Comparison of ENCODE assay signal across 29 cellular contexts in the genomic region with DNA sequence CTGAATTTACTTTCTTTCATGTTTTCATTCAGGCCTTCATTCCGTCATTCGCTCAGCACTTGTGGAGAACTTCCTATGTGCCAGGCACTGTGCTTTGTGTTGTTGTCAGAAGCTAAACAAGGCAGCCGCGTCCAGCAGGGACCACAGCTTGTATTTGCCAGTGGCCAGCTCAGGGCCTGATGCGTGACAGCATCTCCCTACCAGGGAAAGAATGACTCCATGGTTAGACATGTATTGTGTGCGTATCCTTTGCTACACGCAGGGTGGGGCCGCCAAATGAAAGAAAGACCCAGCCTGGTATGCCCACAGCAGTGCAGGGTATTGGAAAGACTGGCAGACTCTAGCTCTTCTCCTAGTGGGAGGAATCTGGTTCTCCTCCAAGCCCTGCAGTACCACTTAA. TPM values are rescaled to one million over a fixed set of nuclear protein-coding genes. Genes with fewer than 3 reads are reported as not detected.
"Had no signal": no experiment of that assay in that cellular context is flagged by ENCODE, and none has a peak within 500 bp of the region (broad histone marks: within the 10 kb centered on the region; RNA-seq: fewer than 3 reads in every experiment).

No MANE protein-coding gene starts in this region.

- H3K27ac ChIP-seq: foreskin keratinocyte, gastroesophageal sphincter, neural progenitor cell, prostate gland, right atrium auricular region, sigmoid colon, testis, tibial artery, upper lobe of left lung had no signal

- H3K9ac ChIP-seq: neural progenitor cell had no signal

- H3K36me3 ChIP-seq: gastroesophageal sphincter, neural progenitor cell, prostate gland, right atrium auricular region, sigmoid colon, tibial artery, upper lobe of left lung had no signal

- H3K4me2 ChIP-seq: neural progenitor cell had no signal

- DNase-seq: cortex of kidney; effector memory CD8-positive, alpha-beta T cell; foreskin keratinocyte; hypothalamus; immature natural killer cell; islet precursor cell; kidney glomerular epithelial cell; left colon; midbrain; naive thymus-derived CD4-positive, alpha-beta T cell; sigmoid colon; stimulated activated CD4-positive, alpha-beta T cell treated with anti-CD3 and anti-CD28 coated beads, Interleukin-2, amount 100 ng/mL, for 24 hours; stimulated activated CD4-positive, alpha-beta T cell treated with anti-CD3 and anti-CD28 coated beads, Interleukin-4, amount 100 ng/mL, for 24 hours; stimulated activated naive CD8-positive, alpha-beta T cell treated with anti-CD3 and anti-CD28 coated beads, Interleukin-15, Interleukin-2, amounts not matched to agents 100 U/mL and 50 U/mL, for 24 hours; substantia nigra; testis; tibial artery; upper lobe of left lung had no signal

- H2AFZ ChIP-seq: neural progenitor cell had no signal

- H3K4me3 ChIP-seq: gastroesophageal sphincter, lung, neural progenitor cell, prostate gland, right atrium auricular region, sigmoid colon, testis, tibial artery, upper lobe of left lung had no signal

- H3K27me3 ChIP-seq: testis had no signal

- ATAC-seq: effector memory CD8-positive, alpha-beta T cell; esophagus mucosa; foreskin keratinocyte; gastroesophageal sphincter; left colon; naive thymus-derived CD4-positive, alpha-beta T cell; stimulated activated effector memory CD8-positive, alpha-beta T cell treated with anti-CD3 and anti-CD28 coated beads, Interleukin-12 subunit alpha, Interleukin-12 subunit beta, amount 100 ng/mL, for 72 hours; stimulated activated naive CD8-positive, alpha-beta T cell treated with anti-CD3 and anti-CD28 coated beads, Interleukin-15, Interleukin-2, amounts not matched to agents 100 U/mL and 50 U/mL, for 24 hours had no signal

- H3K4me1 ChIP-seq: foreskin keratinocyte, prostate gland had no signal

- H3K9me3 ChIP-seq: gastroesophageal sphincter, prostate gland, right atrium auricular region, sigmoid colon, testis, tibial artery, upper lobe of left lung had no signal

- FAIRE-seq: urothelium cell line had no signal

RNA-seq across cellular contexts. Expression of a gene that starts 4.7 kb away (rescaled TPM):
- polyA plus RNA-seq: immature natural killer cell; naive thymus-derived CD4-positive, alpha-beta T cell had no signal

RNA-seq across cellular contexts. Expression of a gene that starts 51.5 kb away (rescaled TPM):
- total RNA-seq: dermis microvascular lymphatic vessel endothelial cell; fibroblast of lung; gastroesophageal sphincter; naive thymus-derived CD4-positive, alpha-beta T cell; right atrium auricular region; skeletal muscle tissue had no signal
- polyA plus RNA-seq: fibroblast of lung; immature natural killer cell; naive thymus-derived CD4-positive, alpha-beta T cell had no signal
